Comparison of ENCODE assay signal across 1 cellular context in the genomic region with DNA sequence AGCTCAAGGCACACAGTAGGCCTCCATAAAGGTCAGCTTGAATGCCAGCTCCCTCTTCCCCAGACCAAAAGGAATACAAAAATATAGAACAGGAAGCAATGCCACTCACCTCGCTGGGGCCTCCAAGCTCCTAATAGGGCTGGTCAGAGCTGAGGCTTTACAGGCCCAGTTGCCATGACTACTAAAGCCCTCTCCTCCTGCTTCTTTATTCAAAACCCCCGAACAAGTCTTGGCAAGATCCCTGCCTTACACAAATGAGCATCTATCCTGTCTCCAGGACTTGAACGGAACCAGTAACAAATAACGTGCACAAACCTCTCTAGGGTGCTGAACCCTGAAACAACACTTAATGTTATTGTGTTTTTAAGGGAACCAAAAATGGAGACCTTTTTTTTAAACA.
TF ChIP-seq lines count a peak whose summit lies in the region.

No MANE protein-coding gene starts in this region.

TF ChIP-seq in K562, 482 proteins besides CTCF, POLR2A, EP300 and RAD21:
- TF ChIP-seq HDAC6 (IDR thresholded peaks at IDR 0.05; ENCODE audit: low read depth, low read length): no peak
- peak; percentile 72 for TF ChIP-seq RFX1 (IDR thresholded peaks at IDR 0.05)
TF ChIP-seq in K562: peak in this region for 1.
